9 cellular contexts compared by ENCODE assay signal in genomic region chr9:215631-216155, GRCh38. TPM values are rescaled to one million over a fixed set of nuclear protein-coding genes. Genes with fewer than 3 reads are reported as not detected.
DNase-seq lines count a peak whose midpoint lies in the region; ATAC-seq and TF ChIP-seq lines count a peak whose summit lies in the region.
"Had no signal": no experiment of that assay in that cellular context is flagged by ENCODE, and none has a peak within 500 bp of the region (broad histone marks: within the 10 kb centered on the region; RNA-seq: fewer than 3 reads in every experiment).

No MANE protein-coding gene starts in this region.

- no peak for TF ChIP-seq CTCF in right atrium auricular region (IDR thresholded peaks at IDR 0.05)
- TF ChIP-seq CTCF in uterus (IDR thresholded peaks at IDR 0.05), result no peak

- H3K4me3 ChIP-seq in right atrium auricular region (peak overlapping the region; percentile 43 to 59), muscle layer of colon (ENCODE audit: low read depth in 1 of 2, low read length in 2 of 2) (peak overlapping the region; percentile 29 to 50), uterus (peak overlapping the region in 1 of 2 donors; percentile 46)

- H3K27ac ChIP-seq in right atrium auricular region (peak overlapping the region; percentile 73 to 77), caudate nucleus (ENCODE audit: low read depth, low read length) (peak overlapping the region; percentile 52), muscle layer of colon (ENCODE audit: low read depth, low read length) (no peak overlapping the region), uterus (peak overlapping the region; percentile 68 to 69)

- no peaks in the 10 kb centered on the region for H3K9me3 ChIP-seq in right atrium auricular region
- no peaks in the 10 kb centered on the region for H3K9me3 ChIP-seq in muscle layer of colon (ENCODE audit: low read length)
- H3K9me3 ChIP-seq in uterus, result no peaks in the 10 kb centered on the region

- H3K4me1 ChIP-seq in right atrium auricular region, result peaks cover 0 to 16% of the 10 kb centered on the region in 2 donors
- no peaks in the 10 kb centered on the region for H3K4me1 ChIP-seq in muscle layer of colon (ENCODE audit: insufficient read depth, low read length)
- peaks cover 0 to 8% of the 10 kb centered on the region in 2 donors for H3K4me1 ChIP-seq in uterus

- DNase-seq in right atrium auricular region (ENCODE audit: low spot score), result no peak
- no peak for DNase-seq in Right ventricle myocardium superior
- DNase-seq in caudate nucleus (lab: John Stamatoyannopoulos, UW), result no peak
- no peak for DNase-seq in uterus
- DNase-seq: DMS 273 treated with DMSO at 0.1 percent for 48 hours had no signal

- H3K36me3 ChIP-seq in right atrium auricular region, result no peaks in the 10 kb centered on the region
- H3K36me3 ChIP-seq in muscle layer of colon (ENCODE audit: insufficient read depth, low read length), result no peaks in the 10 kb centered on the region
- no peaks in the 10 kb centered on the region for H3K36me3 ChIP-seq in uterus

- intact Hi-C loops in Right ventricle myocardium superior (cut with DNase I), result no loop called here
- intact Hi-C loops in uterus (cut with DNase I; ENCODE audit: low total_unique reads), result no loop called here

- H3K9ac ChIP-seq in muscle layer of colon (ENCODE audit: low read length), result no peak overlapping the region

- no peaks in the 10 kb centered on the region for H3K27me3 ChIP-seq in right atrium auricular region
- H3K27me3 ChIP-seq in muscle layer of colon (ENCODE audit: control insufficient read depth in 1 of 2, insufficient read depth in 2 of 2, low read length in 2 of 2), result peaks cover 0 to 12% of the 10 kb centered on the region in 2 donors
- H3K27me3 ChIP-seq in uterus, result no peaks in the 10 kb centered on the region

- no peak for TF ChIP-seq POLR2A in uterus (IDR thresholded peaks at IDR 0.05)

- ATAC-seq in Right ventricle myocardium superior (ENCODE audit: poor library complexity), result no peak
- ATAC-seq in GM21737 (IDR thresholded peaks at IDR 0.05; ENCODE audit: unreplicated experiment), result no peak
- no peak for ATAC-seq in HG02885 (IDR thresholded peaks at IDR 0.05; ENCODE audit: poor library complexity, unreplicated experiment)
- ATAC-seq in GM18870 (IDR thresholded peaks at IDR 0.05; ENCODE audit: unreplicated experiment), result no peak

RNA-seq across cellular contexts. Expression of gene DOCK8, which starts 1.0 kb away (rescaled TPM):
- 1 to 10 TPM; 5.2 to 9.5 TPM for total RNA-seq in right atrium auricular region
- total RNA-seq in Right ventricle myocardium superior, result 3.4 TPM
- total RNA-seq in uterus, result 10 to 100 TPM in 2 of 4 donors, 1 to 10 TPM in 2; 6.7 to 28.5 (median 11.7) TPM

RNA-seq across cellular contexts. Expression of gene ZNG1A, which starts 36.8 kb away (rescaled TPM):
- total RNA-seq in right atrium auricular region, result 10 to 100 TPM; 13.2 to 15.0 TPM
- total RNA-seq in Right ventricle myocardium superior, result 14.6 TPM
- total RNA-seq in uterus, result 10 to 100 TPM; 23.3 to 45.3 (median 40.6) TPM
